22 cellular contexts compared by ENCODE assay signal in genomic region chrY:8544715-8545114, GRCh38.
"Had no signal": no experiment of that assay in that cellular context is flagged by ENCODE, and none has a peak within 500 bp of the region (broad histone marks: within the 10 kb centered on the region; RNA-seq: fewer than 3 reads in every experiment).

No MANE protein-coding gene starts in this region.

- H3K27me3 ChIP-seq: gastroesophageal sphincter, heart right ventricle, right atrium auricular region, tibial artery had no signal

- ATAC-seq: activated CD4-positive, alpha-beta T cell treated with anti-CD3 and anti-CD28 coated beads for 36 hours; esophagus mucosa; gastroesophageal sphincter; heart right ventricle; left ventricle myocardium superior; mucosa of descending colon; stimulated activated naive CD8-positive, alpha-beta T cell treated with anti-CD3 and anti-CD28 coated beads, Interleukin-15, Interleukin-2, amounts not matched to agents 100 U/mL and 50 U/mL, for 24 hours had no signal

- DNase-seq: activated CD4-positive, alpha-beta memory T cell treated with anti-CD3 and anti-CD28 coated beads for 36 hours; activated CD4-positive, alpha-beta T cell treated with anti-CD3 and anti-CD28 coated beads for 36 hours; activated T-cell treated with anti-CD3 and anti-CD28 coated beads for 4 hours; cerebellar nuclear complex; effector CD8-positive, alpha-beta T cell; heart right ventricle; left ventricle myocardium superior; mucosa of descending colon; naive B cell; stimulated activated CD4-positive, alpha-beta T cell treated with anti-CD3 and anti-CD28 coated beads, Interleukin-12 subunit alpha, Interleukin-12 subunit beta, amount 100 ng/mL, for 4 hours; stimulated activated CD4-positive, alpha-beta T cell treated with anti-CD3 and anti-CD28 coated beads, Interleukin-2, amount 100 ng/mL, for 24 hours; stimulated activated naive CD8-positive, alpha-beta T cell treated with anti-CD3 and anti-CD28 coated beads, Interleukin-15, Interleukin-2, amounts not matched to agents 100 U/mL and 50 U/mL, for 24 hours; substantia nigra; tibial artery had no signal

- H3K27me3 Mint-ChIP-seq: activated CD4-positive, alpha-beta memory T cell treated with anti-CD3 and anti-CD28 coated beads for 36 hours; activated CD4-positive, alpha-beta T cell treated with anti-CD3 and anti-CD28 coated beads for 36 hours; activated naive CD8-positive, alpha-beta T cell; dendritic cell treated with granulocyte-macrophage colony-stimulating factor and Interleukin-4, amounts not matched to agents 40 ng/mL and 50 ng/mL, for 4 days; naive B cell had no signal

- H3K9me3 Mint-ChIP-seq: activated CD4-positive, alpha-beta memory T cell treated with anti-CD3 and anti-CD28 coated beads for 36 hours; activated T-helper 1 cell treated with anti-CD3 and anti-CD28 coated beads, Interleukin-12 subunit alpha, Interleukin-12 subunit beta, Interleukin-2, Interleukin-4 antibody, amounts not matched to agents 30 ng/mL and 10 ng/mL and 1 ng/mL, durations not matched to agents 14 hours and 24 hours and 36 hours; dendritic cell treated with granulocyte-macrophage colony-stimulating factor and Interleukin-4, amounts not matched to agents 40 ng/mL and 50 ng/mL, for 4 days; naive B cell; neural crest cell had no signal

- H3K4me1 Mint-ChIP-seq: activated CD4-positive, alpha-beta T cell treated with anti-CD3 and anti-CD28 coated beads for 36 hours; neural crest cell had no signal

- H3K4me3 Mint-ChIP-seq: activated CD4-positive, alpha-beta memory T cell treated with anti-CD3 and anti-CD28 coated beads for 36 hours; activated CD4-positive, alpha-beta T cell treated with anti-CD3 and anti-CD28 coated beads for 36 hours; activated naive CD8-positive, alpha-beta T cell; activated T-helper 1 cell treated with anti-CD3 and anti-CD28 coated beads, Interleukin-12 subunit alpha, Interleukin-12 subunit beta, Interleukin-2, Interleukin-4 antibody, amounts not matched to agents 30 ng/mL and 10 ng/mL and 1 ng/mL, durations not matched to agents 14 hours and 24 hours and 36 hours; dendritic cell treated with granulocyte-macrophage colony-stimulating factor and Interleukin-4, amounts not matched to agents 40 ng/mL and 50 ng/mL, for 4 days; naive B cell; neural crest cell had no signal

- H3K4me1 ChIP-seq: gastroesophageal sphincter, heart right ventricle, prostate gland, right atrium auricular region, tibial artery had no signal

- H3K4me3 ChIP-seq: gastroesophageal sphincter, heart right ventricle, mucosa of descending colon, prostate gland, right atrium auricular region, tibial artery had no signal

- H3K36me3 Mint-ChIP-seq: activated CD4-positive, alpha-beta memory T cell treated with anti-CD3 and anti-CD28 coated beads for 36 hours; activated naive CD8-positive, alpha-beta T cell; naive B cell had no signal

- H3K27ac ChIP-seq: gastroesophageal sphincter, heart right ventricle, prostate gland, right atrium auricular region, tibial artery had no signal

- H3K9me3 ChIP-seq: gastroesophageal sphincter, heart right ventricle, mucosa of descending colon, prostate gland, right atrium auricular region, tibial artery had no signal

- H3K27ac Mint-ChIP-seq: activated CD4-positive, alpha-beta memory T cell treated with anti-CD3 and anti-CD28 coated beads for 36 hours; activated CD4-positive, alpha-beta T cell treated with anti-CD3 and anti-CD28 coated beads for 36 hours; activated naive CD8-positive, alpha-beta T cell; activated T-helper 1 cell treated with anti-CD3 and anti-CD28 coated beads, Interleukin-12 subunit alpha, Interleukin-12 subunit beta, Interleukin-2, Interleukin-4 antibody, amounts not matched to agents 30 ng/mL and 10 ng/mL and 1 ng/mL, durations not matched to agents 14 hours and 24 hours and 36 hours; dendritic cell treated with granulocyte-macrophage colony-stimulating factor and Interleukin-4, amounts not matched to agents 40 ng/mL and 50 ng/mL, for 4 days; naive B cell had no signal

- H3K36me3 ChIP-seq: gastroesophageal sphincter, heart right ventricle, prostate gland, right atrium auricular region, tibial artery had no signal
